Comparison of ENCODE assay signal across 2 cellular contexts in genomic region chr21:38041493-38041892, GRCh38.
TF ChIP-seq lines count a peak whose summit lies in the region.

No MANE protein-coding gene starts in this region.

TF ChIP-seq in A549, 52 proteins besides CTCF, POLR2A, EP300 and RAD21:
- TF ChIP-seq ESRRA (IDR thresholded peaks at IDR 0.05; ENCODE audit: borderline replicate concordance, low read length) = no peak
- TF ChIP-seq FOXS1 (CRISPR knock-in tag; IDR thresholded peaks at IDR 0.05) = no peak
- TF ChIP-seq RCOR1 (IDR thresholded peaks at IDR 0.05; ENCODE audit: low read depth, low read length) = no peak
- TF ChIP-seq CHD2 (IDR thresholded peaks at IDR 0.05; ENCODE audit: low read length, partially characterized antibody) = no peak
- no peak for TF ChIP-seq KDM5A (IDR thresholded peaks at IDR 0.05)
- TF ChIP-seq TFCP2L1 (CRISPR knock-in tag; IDR thresholded peaks at IDR 0.05) = no peak
- no peak for TF ChIP-seq FOSB (CRISPR knock-in tag; IDR thresholded peaks at IDR 0.05)
- TF ChIP-seq HOXB13 (CRISPR knock-in tag; IDR thresholded peaks at IDR 0.05; ENCODE audit: low read depth) = no peak
- TF ChIP-seq JUN (IDR thresholded peaks at IDR 0.05) = no peak
- no peak for TF ChIP-seq RNF2 (IDR thresholded peaks at IDR 0.05; ENCODE audit: borderline replicate concordance, low read depth)

TF ChIP-seq in H1, 55 proteins besides CTCF, POLR2A, EP300 and RAD21:
- TF ChIP-seq TCF12 (IDR thresholded peaks at IDR 0.05; ENCODE audit: low read depth, low read length) (no peak), BRCA1 (IDR thresholded peaks at IDR 0.05; ENCODE audit: low read depth, low read length) (no peak), CHD2 (IDR thresholded peaks at IDR 0.05; ENCODE audit: low read length) (no peak), ZNF274 (IDR thresholded peaks at IDR 0.05; ENCODE audit: borderline replicate concordance, extremely low read depth, low read length) (no peak), RXRA (IDR thresholded peaks at IDR 0.05; ENCODE audit: insufficient read depth, low read depth, low read length) (no peak), EGR1 (IDR thresholded peaks at IDR 0.05; ENCODE audit: borderline replicate concordance, low read depth, low read length) (no peak), HDAC2 (IDR thresholded peaks at IDR 0.05; ENCODE audit: borderline replicate concordance in 1 of 2, low read depth in 2 of 2, low read length in 2 of 2) (no peak), SP4 (IDR thresholded peaks at IDR 0.05; ENCODE audit: low read length) (no peak), CBX8 (IDR thresholded peaks at IDR 0.05; ENCODE audit: borderline replicate concordance, low read depth, low read length) (no peak), CREB1 (IDR thresholded peaks at IDR 0.05) (no peak)
